1 cellular context compared by ENCODE assay signal in the genomic region with DNA sequence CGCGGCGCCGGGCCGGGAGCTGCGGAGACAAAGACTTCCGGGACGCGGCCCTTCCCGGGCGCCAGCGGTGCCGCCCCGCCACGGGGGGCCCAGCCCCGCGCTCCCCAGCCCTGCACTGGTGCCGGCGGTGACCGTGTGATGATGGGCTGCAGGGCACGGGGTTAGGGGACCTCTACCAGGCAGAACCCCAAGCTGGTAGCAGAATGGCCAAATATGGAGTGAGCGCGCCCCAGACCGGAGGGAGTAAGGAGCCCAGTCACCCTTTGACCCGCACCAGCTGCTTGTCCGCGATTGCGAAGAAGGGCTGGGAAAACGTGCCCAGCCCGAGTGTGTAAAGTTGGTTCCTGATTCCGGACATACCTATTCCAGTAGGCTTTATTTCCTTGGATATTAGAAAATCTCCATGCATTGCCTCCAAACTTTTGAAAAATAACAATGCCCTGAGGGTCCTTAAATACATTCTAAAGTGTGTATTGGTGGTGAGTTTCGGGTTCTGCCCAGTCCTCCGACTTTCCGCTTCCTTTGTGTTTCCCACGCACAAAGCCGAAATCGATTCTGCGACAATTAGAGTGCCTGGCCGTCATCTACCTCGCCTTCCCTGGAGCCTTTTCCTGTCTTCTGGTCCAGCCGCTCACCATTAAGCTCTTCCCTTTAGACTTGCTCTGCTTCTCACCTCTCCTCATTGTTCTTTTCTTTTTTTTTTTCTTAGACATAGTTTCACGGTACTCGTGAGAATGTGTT.
A peak's percentile ranks its signal among the peaks of the same experiment; 100 is the strongest.
TF ChIP-seq lines count a peak whose summit lies in the region.

No MANE protein-coding gene starts in this region.

TF ChIP-seq in HepG2, 621 proteins besides CTCF, POLR2A, EP300 and RAD21 (continued from another document and continues in another):
- TF ChIP-seq, protein P1, sequence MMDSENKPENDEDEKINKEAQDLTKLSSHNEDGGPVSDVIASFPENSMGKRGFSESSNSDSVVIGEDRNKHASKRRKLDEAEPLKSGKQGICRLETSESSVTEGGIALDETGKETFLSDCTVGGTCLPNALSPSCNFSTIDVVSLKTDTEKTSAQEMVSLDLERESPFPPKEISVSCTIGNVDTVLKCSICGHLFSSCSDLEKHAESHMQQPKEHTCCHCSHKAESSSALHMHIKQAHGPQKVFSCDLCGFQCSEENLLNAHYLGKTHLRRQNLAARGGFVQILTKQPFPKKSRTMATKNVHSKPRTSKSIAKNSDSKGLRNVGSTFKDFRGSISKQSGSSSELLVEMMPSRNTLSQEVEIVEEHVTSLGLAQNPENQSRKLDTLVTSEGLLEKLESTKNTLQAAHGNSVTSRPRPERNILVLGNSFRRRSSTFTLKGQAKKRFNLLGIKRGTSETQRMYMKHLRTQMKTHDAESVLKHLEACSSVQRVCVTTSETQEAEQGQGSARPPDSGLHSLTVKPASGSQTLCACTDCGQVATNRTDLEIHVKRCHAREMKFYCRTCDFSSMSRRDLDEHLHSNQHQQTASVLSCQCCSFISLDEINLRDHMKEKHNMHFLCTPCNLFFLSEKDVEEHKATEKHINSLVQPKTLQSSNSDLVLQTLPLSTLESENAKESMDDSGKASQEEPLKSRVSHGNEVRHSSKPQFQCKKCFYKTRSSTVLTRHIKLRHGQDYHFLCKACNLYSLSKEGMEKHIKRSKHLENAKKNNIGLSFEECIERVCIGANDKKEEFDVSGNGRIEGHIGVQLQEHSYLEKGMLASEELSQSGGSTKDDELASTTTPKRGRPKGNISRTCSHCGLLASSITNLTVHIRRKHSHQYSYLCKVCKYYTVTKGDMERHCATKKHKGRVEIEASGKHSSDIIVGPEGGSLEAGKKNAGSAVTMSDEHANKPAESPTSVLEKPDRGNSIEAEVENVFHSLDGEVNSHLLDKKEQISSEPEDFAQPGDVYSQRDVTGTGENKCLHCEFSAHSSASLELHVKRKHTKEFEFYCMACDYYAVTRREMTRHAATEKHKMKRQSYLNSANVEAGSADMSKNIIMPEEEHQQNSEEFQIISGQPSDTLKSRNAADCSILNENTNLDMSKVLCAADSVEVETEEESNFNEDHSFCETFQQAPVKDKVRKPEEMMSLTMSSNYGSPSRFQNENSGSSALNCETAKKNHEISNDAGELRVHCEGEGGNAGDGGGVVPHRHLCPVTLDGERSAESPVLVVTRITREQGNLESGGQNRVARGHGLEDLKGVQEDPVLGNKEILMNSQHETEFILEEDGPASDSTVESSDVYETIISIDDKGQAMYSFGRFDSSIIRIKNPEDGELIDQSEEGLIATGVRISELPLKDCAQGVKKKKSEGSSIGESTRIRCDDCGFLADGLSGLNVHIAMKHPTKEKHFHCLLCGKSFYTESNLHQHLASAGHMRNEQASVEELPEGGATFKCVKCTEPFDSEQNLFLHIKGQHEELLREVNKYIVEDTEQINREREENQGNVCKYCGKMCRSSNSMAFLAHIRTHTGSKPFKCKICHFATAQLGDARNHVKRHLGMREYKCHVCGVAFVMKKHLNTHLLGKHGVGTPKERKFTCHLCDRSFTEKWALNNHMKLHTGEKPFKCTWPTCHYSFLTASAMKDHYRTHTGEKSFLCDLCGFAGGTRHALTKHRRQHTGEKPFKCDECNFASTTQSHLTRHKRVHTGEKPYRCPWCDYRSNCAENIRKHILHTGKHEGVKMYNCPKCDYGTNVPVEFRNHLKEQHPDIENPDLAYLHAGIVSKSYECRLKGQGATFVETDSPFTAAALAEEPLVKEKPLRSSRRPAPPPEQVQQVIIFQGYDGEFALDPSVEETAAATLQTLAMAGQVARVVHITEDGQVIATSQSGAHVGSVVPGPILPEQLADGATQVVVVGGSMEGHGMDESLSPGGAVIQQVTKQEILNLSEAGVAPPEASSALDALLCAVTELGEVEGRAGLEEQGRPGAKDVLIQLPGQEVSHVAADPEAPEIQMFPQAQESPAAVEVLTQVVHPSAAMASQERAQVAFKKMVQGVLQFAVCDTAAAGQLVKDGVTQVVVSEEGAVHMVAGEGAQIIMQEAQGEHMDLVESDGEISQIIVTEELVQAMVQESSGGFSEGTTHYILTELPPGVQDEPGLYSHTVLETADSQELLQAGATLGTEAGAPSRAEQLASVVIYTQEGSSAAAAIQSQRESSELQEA (CRISPR knock-in tag; IDR thresholded peaks at IDR 0.05; ENCODE audit: not compliant biosample characterization), result no peak
- TF ChIP-seq ZNF703 (CRISPR knock-in tag; IDR thresholded peaks at IDR 0.05; ENCODE audit: borderline replicate concordance) (no peak), SOX13 (IDR thresholded peaks at IDR 0.05) (no peak), SOX13 (CRISPR knock-in tag; conservative IDR thresholded peaks at IDR 0.05 in 1 of 2, IDR thresholded peaks at IDR 0.05 in 1 of 2) (0 out of 4 replicates have a peak, but pooled peaks of 1 of the 2 experiments have one; percentile 3), SSRP1 (CRISPR knock-in tag; IDR thresholded peaks at IDR 0.05) (no peak), CC2D1A (CRISPR knock-in tag; IDR thresholded peaks at IDR 0.05) (no peak), HDAC1 (CRISPR knock-in tag; IDR thresholded peaks at IDR 0.05) (no peak), XRCC5 (optimal IDR thresholded peaks at IDR 0.05; ENCODE audit: low read length) (no peak), ZNF891 (CRISPR knock-in tag; IDR thresholded peaks at IDR 0.05) (no peak), ZKSCAN8 (CRISPR knock-in tag; IDR thresholded peaks at IDR 0.05; ENCODE audit: borderline replicate concordance) (no peak), BRD4 (CRISPR knock-in tag; IDR thresholded peaks at IDR 0.05) (no peak)
- TF ChIP-seq, protein P2, sequence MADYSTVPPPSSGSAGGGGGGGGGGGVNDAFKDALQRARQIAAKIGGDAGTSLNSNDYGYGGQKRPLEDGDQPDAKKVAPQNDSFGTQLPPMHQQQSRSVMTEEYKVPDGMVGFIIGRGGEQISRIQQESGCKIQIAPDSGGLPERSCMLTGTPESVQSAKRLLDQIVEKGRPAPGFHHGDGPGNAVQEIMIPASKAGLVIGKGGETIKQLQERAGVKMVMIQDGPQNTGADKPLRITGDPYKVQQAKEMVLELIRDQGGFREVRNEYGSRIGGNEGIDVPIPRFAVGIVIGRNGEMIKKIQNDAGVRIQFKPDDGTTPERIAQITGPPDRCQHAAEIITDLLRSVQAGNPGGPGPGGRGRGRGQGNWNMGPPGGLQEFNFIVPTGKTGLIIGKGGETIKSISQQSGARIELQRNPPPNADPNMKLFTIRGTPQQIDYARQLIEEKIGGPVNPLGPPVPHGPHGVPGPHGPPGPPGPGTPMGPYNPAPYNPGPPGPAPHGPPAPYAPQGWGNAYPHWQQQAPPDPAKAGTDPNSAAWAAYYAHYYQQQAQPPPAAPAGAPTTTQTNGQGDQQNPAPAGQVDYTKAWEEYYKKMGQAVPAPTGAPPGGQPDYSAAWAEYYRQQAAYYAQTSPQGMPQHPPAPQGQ (CRISPR knock-in tag; IDR thresholded peaks at IDR 0.05; ENCODE audit: borderline replicate concordance), result no peak
- TF ChIP-seq, protein P3, sequence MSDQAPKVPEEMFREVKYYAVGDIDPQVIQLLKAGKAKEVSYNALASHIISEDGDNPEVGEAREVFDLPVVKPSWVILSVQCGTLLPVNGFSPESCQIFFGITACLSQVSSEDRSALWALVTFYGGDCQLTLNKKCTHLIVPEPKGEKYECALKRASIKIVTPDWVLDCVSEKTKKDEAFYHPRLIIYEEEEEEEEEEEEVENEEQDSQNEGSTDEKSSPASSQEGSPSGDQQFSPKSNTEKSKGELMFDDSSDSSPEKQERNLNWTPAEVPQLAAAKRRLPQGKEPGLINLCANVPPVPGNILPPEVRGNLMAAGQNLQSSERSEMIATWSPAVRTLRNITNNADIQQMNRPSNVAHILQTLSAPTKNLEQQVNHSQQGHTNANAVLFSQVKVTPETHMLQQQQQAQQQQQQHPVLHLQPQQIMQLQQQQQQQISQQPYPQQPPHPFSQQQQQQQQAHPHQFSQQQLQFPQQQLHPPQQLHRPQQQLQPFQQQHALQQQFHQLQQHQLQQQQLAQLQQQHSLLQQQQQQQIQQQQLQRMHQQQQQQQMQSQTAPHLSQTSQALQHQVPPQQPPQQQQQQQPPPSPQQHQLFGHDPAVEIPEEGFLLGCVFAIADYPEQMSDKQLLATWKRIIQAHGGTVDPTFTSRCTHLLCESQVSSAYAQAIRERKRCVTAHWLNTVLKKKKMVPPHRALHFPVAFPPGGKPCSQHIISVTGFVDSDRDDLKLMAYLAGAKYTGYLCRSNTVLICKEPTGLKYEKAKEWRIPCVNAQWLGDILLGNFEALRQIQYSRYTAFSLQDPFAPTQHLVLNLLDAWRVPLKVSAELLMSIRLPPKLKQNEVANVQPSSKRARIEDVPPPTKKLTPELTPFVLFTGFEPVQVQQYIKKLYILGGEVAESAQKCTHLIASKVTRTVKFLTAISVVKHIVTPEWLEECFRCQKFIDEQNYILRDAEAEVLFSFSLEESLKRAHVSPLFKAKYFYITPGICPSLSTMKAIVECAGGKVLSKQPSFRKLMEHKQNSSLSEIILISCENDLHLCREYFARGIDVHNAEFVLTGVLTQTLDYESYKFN (CRISPR knock-in tag; conservative IDR thresholded peaks at IDR 0.05), result no peak
- TF ChIP-seq, protein P4, sequence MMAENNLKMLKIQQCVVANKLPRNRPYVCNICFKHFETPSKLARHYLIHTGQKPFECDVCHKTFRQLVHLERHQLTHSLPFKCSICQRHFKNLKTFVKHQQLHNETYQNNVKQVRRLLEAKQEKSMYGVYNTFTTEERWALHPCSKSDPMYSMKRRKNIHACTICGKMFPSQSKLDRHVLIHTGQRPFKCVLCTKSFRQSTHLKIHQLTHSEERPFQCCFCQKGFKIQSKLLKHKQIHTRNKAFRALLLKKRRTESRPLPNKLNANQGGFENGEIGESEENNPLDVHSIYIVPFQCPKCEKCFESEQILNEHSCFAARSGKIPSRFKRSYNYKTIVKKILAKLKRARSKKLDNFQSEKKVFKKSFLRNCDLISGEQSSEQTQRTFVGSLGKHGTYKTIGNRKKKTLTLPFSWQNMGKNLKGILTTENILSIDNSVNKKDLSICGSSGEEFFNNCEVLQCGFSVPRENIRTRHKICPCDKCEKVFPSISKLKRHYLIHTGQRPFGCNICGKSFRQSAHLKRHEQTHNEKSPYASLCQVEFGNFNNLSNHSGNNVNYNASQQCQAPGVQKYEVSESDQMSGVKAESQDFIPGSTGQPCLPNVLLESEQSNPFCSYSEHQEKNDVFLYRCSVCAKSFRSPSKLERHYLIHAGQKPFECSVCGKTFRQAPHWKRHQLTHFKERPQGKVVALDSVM (CRISPR knock-in tag; IDR thresholded peaks at IDR 0.05), result no peak
- TF ChIP-seq, protein P5, sequence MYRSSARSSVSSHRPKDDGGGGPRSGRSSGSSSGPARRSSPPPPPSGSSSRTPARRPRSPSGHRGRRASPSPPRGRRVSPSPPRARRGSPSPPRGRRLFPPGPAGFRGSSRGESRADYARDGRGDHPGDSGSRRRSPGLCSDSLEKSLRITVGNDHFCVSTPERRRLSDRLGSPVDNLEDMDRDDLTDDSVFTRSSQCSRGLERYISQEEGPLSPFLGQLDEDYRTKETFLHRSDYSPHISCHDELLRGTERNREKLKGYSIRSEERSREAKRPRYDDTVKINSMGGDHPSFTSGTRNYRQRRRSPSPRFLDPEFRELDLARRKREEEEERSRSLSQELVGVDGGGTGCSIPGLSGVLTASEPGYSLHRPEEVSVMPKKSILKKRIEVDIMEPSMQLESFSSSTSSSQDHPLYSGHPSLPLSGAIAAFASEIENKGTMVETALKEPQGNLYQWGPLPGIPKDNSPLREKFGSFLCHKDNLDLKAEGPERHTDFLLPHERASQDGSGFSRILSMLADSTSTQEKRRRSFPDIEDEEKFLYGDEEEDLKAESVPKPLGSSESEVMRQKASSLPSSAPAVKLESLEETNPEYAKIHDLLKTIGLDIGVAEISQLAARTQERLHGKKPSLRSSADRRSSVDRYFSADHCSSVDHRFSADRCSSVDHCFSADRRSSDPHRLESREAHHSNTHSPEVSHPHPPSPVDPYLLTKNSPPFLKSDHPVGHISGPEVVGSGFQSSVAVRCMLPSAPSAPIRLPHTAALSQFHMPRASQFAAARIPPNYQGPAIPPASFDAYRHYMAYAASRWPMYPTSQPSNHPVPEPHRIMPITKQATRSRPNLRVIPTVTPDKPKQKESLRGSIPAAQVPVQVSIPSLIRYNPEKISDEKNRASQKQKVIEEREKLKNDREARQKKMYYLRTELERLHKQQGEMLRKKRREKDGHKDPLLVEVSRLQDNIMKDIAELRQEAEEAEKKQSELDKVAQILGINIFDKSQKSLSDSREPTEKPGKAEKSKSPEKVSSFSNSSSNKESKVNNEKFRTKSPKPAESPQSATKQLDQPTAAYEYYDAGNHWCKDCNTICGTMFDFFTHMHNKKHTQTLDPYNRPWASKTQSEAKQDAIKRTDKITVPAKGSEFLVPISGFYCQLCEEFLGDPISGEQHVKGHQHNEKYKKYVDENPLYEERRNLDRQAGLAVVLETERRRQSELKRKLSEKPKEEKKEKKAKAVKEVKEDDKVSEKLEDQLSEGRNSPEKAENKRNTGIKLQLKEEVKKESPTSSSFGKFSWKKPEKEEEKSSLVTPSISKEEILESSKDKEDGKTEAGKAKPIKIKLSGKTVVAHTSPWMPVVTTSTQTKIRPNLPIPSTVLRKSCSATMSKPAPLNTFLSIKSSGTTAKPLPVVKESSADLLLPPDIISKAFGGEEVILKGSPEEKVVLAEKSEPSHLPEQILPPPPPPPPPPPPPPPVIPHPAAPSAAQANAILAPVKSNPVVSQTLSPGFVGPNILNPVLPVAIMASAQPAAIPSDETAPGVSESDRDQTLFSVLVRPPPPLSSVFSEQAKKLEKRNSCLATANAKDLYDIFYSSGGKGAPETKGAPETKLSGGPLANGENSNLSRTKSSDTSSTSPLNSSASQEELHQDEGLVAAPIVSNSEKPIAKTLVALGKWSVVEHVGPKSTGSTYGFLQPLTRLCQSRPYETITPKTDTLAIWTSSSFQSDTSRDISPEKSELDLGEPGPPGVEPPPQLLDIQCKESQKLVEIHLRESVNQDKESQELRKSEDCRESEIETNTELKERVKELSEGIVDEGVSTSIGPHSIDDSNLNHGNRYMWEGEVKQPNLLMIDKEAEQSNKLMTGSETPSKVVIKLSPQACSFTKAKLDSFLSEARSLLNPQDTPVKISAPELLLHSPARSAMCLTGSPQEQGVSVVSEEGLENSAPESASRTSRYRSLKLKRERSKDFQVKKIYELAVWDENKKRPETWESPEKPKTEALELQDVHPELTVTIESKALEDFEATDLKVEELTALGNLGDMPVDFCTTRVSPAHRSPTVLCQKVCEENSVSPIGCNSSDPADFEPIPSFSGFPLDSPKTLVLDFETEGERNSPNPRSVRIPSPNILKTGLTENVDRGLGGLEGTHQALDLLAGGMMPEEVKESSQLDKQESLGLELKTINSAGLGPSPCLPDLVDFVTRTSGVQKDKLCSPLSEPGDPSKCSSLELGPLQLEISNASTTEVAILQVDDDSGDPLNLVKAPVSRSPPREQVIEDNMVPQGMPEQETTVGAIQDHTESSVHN (CRISPR knock-in tag; IDR thresholded peaks at IDR 0.05), result peak; percentile 2; the same call in 1 of the 2 replicates
